1 cellular context compared by ENCODE assay signal in genomic region chr19:50325310-50326100, GRCh38.
A peak's percentile ranks its signal among the peaks of the same experiment; 100 is the strongest.
TF ChIP-seq lines count a peak whose summit lies in the region.

No MANE protein-coding gene starts in this region.

TF ChIP-seq in HepG2, 621 proteins besides CTCF, POLR2A, EP300 and RAD21 (continued from another document and continues in another):
- TF ChIP-seq, protein P1, sequence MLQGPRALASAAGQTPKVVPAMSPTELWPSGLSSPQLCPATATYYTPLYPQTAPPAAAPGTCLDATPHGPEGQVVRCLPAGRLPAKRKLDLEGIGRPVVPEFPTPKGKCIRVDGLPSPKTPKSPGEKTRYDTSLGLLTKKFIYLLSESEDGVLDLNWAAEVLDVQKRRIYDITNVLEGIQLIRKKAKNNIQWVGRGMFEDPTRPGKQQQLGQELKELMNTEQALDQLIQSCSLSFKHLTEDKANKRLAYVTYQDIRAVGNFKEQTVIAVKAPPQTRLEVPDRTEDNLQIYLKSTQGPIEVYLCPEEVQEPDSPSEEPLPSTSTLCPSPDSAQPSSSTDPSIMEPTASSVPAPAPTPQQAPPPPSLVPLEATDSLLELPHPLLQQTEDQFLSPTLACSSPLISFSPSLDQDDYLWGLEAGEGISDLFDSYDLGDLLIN (CRISPR knock-in tag; IDR thresholded peaks at IDR 0.05; ENCODE audit: borderline replicate concordance), result no peak
- TF ChIP-seq MXD3 (CRISPR knock-in tag; IDR thresholded peaks at IDR 0.05), result peak; percentile 93
- TF ChIP-seq MBD4 (IDR thresholded peaks at IDR 0.05; ENCODE audit: borderline replicate concordance, low read length), result no peak
- TF ChIP-seq ZNF607 (CRISPR knock-in tag; IDR thresholded peaks at IDR 0.05; ENCODE audit: borderline replicate concordance), result peak; percentile 81
- TF ChIP-seq NKX3-1 (CRISPR knock-in tag; IDR thresholded peaks at IDR 0.05), result peak; percentile 84; the same call in 1 of the 2 replicates
- TF ChIP-seq GLI4 (CRISPR knock-in tag; IDR thresholded peaks at IDR 0.05; ENCODE audit: borderline replicate concordance), result no peak; the same call in 1 of the 2 replicates
- TF ChIP-seq HNRNPUL1 (IDR thresholded peaks at IDR 0.05; ENCODE audit: low read depth, low read length), result no peak
- TF ChIP-seq ZNF33B (CRISPR knock-in tag; IDR thresholded peaks at IDR 0.05), result peak; percentile 77; the same call in 1 of the 2 replicates
- no peak for TF ChIP-seq JARID2 (CRISPR knock-in tag; IDR thresholded peaks at IDR 0.05; ENCODE audit: insufficient replicate concordance)
- no peak for TF ChIP-seq HIVEP1 (CRISPR knock-in tag; IDR thresholded peaks at IDR 0.05)
- no peak for TF ChIP-seq DPF2 (CRISPR knock-in tag; IDR thresholded peaks at IDR 0.05; ENCODE audit: borderline replicate concordance, low read depth)
- TF ChIP-seq DDIT3 (CRISPR knock-in tag; IDR thresholded peaks at IDR 0.05), result no peak
- no peak for TF ChIP-seq ZNF562 (CRISPR knock-in tag; IDR thresholded peaks at IDR 0.05; ENCODE audit: borderline replicate concordance)
- TF ChIP-seq KDM5B (CRISPR knock-in tag; IDR thresholded peaks at IDR 0.05; ENCODE audit: borderline replicate concordance), result peak; percentile 74; the same call in 1 of the 2 replicates
- peak; percentile 79; the same call in 1 of the 2 replicates for TF ChIP-seq ZBTB43 (CRISPR knock-in tag; conservative IDR thresholded peaks at IDR 0.05)
- TF ChIP-seq, protein P2, sequence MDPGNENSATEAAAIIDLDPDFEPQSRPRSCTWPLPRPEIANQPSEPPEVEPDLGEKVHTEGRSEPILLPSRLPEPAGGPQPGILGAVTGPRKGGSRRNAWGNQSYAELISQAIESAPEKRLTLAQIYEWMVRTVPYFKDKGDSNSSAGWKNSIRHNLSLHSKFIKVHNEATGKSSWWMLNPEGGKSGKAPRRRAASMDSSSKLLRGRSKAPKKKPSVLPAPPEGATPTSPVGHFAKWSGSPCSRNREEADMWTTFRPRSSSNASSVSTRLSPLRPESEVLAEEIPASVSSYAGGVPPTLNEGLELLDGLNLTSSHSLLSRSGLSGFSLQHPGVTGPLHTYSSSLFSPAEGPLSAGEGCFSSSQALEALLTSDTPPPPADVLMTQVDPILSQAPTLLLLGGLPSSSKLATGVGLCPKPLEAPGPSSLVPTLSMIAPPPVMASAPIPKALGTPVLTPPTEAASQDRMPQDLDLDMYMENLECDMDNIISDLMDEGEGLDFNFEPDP (CRISPR knock-in tag; conservative IDR thresholded peaks at IDR 0.05), result no peak
- TF ChIP-seq ZMYM3 (CRISPR knock-in tag; IDR thresholded peaks at IDR 0.05), result no peak
- no peak; the same call in 1 of the 2 replicates for TF ChIP-seq XBP1 (CRISPR knock-in tag; IDR thresholded peaks at IDR 0.05)
- TF ChIP-seq, protein P3, sequence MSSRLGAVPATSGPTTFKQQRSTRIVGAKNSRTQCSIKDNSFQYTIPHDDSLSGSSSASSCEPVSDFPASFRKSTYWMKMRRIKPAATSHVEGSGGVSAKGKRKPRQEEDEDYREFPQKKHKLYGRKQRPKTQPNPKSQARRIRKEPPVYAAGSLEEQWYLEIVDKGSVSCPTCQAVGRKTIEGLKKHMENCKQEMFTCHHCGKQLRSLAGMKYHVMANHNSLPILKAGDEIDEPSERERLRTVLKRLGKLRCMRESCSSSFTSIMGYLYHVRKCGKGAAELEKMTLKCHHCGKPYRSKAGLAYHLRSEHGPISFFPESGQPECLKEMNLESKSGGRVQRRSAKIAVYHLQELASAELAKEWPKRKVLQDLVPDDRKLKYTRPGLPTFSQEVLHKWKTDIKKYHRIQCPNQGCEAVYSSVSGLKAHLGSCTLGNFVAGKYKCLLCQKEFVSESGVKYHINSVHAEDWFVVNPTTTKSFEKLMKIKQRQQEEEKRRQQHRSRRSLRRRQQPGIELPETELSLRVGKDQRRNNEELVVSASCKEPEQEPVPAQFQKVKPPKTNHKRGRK (CRISPR knock-in tag; IDR thresholded peaks at IDR 0.05), result no peak
- no peak for TF ChIP-seq REXO4 (CRISPR knock-in tag; IDR thresholded peaks at IDR 0.05; ENCODE audit: borderline replicate concordance)
- TF ChIP-seq FOXA1 (IDR thresholded peaks at IDR 0.05), result no peak
- no peak for TF ChIP-seq FOXA1 (CRISPR knock-in tag; IDR thresholded peaks at IDR 0.05)
- TF ChIP-seq ZBTB8A (CRISPR knock-in tag; IDR thresholded peaks at IDR 0.05; ENCODE audit: borderline replicate concordance, low read depth), result no peak
- TF ChIP-seq, protein P4, sequence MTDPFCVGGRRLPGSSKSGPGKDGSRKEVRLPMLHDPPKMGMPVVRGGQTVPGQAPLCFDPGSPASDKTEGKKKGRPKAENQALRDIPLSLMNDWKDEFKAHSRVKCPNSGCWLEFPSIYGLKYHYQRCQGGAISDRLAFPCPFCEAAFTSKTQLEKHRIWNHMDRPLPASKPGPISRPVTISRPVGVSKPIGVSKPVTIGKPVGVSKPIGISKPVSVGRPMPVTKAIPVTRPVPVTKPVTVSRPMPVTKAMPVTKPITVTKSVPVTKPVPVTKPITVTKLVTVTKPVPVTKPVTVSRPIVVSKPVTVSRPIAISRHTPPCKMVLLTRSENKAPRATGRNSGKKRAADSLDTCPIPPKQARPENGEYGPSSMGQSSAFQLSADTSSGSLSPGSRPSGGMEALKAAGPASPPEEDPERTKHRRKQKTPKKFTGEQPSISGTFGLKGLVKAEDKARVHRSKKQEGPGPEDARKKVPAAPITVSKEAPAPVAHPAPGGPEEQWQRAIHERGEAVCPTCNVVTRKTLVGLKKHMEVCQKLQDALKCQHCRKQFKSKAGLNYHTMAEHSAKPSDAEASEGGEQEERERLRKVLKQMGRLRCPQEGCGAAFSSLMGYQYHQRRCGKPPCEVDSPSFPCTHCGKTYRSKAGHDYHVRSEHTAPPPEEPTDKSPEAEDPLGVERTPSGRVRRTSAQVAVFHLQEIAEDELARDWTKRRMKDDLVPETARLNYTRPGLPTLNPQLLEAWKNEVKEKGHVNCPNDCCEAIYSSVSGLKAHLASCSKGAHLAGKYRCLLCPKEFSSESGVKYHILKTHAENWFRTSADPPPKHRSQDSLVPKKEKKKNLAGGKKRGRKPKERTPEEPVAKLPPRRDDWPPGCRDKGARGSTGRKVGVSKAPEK (CRISPR knock-in tag; IDR thresholded peaks at IDR 0.05; ENCODE audit: borderline replicate concordance), result no peak
- TF ChIP-seq ZNF230 (CRISPR knock-in tag; IDR thresholded peaks at IDR 0.05), result no peak; the same call in 1 of the 2 replicates
- TF ChIP-seq, protein P5, sequence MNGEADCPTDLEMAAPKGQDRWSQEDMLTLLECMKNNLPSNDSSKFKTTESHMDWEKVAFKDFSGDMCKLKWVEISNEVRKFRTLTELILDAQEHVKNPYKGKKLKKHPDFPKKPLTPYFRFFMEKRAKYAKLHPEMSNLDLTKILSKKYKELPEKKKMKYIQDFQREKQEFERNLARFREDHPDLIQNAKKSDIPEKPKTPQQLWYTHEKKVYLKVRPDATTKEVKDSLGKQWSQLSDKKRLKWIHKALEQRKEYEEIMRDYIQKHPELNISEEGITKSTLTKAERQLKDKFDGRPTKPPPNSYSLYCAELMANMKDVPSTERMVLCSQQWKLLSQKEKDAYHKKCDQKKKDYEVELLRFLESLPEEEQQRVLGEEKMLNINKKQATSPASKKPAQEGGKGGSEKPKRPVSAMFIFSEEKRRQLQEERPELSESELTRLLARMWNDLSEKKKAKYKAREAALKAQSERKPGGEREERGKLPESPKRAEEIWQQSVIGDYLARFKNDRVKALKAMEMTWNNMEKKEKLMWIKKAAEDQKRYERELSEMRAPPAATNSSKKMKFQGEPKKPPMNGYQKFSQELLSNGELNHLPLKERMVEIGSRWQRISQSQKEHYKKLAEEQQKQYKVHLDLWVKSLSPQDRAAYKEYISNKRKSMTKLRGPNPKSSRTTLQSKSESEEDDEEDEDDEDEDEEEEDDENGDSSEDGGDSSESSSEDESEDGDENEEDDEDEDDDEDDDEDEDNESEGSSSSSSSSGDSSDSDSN (CRISPR knock-in tag; IDR thresholded peaks at IDR 0.05), result peak; percentile 34; the same call in 1 of the 2 replicates
- peak; percentile 87; the same call in 1 of the 2 replicates for TF ChIP-seq RFXAP (CRISPR knock-in tag; IDR thresholded peaks at IDR 0.05; ENCODE audit: borderline replicate concordance)
- TF ChIP-seq ZSCAN9 (CRISPR knock-in tag; IDR thresholded peaks at IDR 0.05; ENCODE audit: borderline replicate concordance), result peak; percentile 74; the same call in 1 of the 2 replicates
- TF ChIP-seq MTF2 (CRISPR knock-in tag; IDR thresholded peaks at IDR 0.05; ENCODE audit: borderline replicate concordance), result no peak
- no peak for TF ChIP-seq TRIM24 (CRISPR knock-in tag; IDR thresholded peaks at IDR 0.05)
- no peak for TF ChIP-seq CC2D1A (CRISPR knock-in tag; IDR thresholded peaks at IDR 0.05)
- peak; percentile 83; the same call in 1 of the 2 replicates for TF ChIP-seq SMYD3 (CRISPR knock-in tag; IDR thresholded peaks at IDR 0.05)
- TF ChIP-seq ZNF878 (CRISPR knock-in tag; IDR thresholded peaks at IDR 0.05), result no peak
- no peak for TF ChIP-seq PTBP1 (IDR thresholded peaks at IDR 0.05; ENCODE audit: low read depth, low read length, poor library complexity, severe bottlenecking)
- peak; percentile 72; the same call in 1 of the 2 replicates for TF ChIP-seq MXD4 (CRISPR knock-in tag; IDR thresholded peaks at IDR 0.05)
- no peak for TF ChIP-seq ZNF407 (CRISPR knock-in tag; IDR thresholded peaks at IDR 0.05; ENCODE audit: not compliant biosample characterization)
